8 cellular contexts compared by ENCODE assay signal in genomic region chr17:1267471-1267947, GRCh38. TPM values are rescaled to one million over a fixed set of nuclear protein-coding genes. Genes with fewer than 3 reads are reported as not detected.
DNase-seq lines count a peak whose midpoint lies in the region; ATAC-seq and TF ChIP-seq lines count a peak whose summit lies in the region.

No MANE protein-coding gene starts in this region.

- DNase-seq in activated T-cell treated with anti-CD3 and anti-CD28 coated beads, Interleukin-2, amount 50 U/mL, for 24 hours, result no peak
- DNase-seq in activated T-cell treated with anti-CD3 and anti-CD28 coated beads, Interleukin-2, amount 50 U/mL, for 1 hour, result no peak
- DNase-seq in astrocyte of the spinal cord (ENCODE audit: low read depth, low spot score), result no peak
- DNase-seq in testis, result no peak
- no peak for DNase-seq in activated CD4-positive, alpha-beta T cell treated with anti-CD3 and anti-CD28 coated beads for 48 hours
- DNase-seq in NCI-H187 treated with DMSO at 0.1 percent for 48 hours (lab: John Stamatoyannopoulos, UW), result no peak

- peak overlapping the region; percentile 81 for H3K4me3 Mint-ChIP-seq in activated T-cell treated with anti-CD3 and anti-CD28 coated beads, Interleukin-2, amount 50 U/mL, for 24 hours

- H3K36me3 Mint-ChIP-seq in activated T-cell treated with anti-CD3 and anti-CD28 coated beads, Interleukin-2, amount 50 U/mL, for 24 hours (ENCODE audit: low read depth), result no peaks in the 10 kb centered on the region

- peak overlapping the region; percentile 65 for H3K27ac ChIP-seq in layer of hippocampus (ENCODE audit: low read depth, low read length)
- peak overlapping the region; percentile 64 to 92 for H3K27ac ChIP-seq in testis

- H3K27me3 ChIP-seq in layer of hippocampus (ENCODE audit: control insufficient read depth, insufficient read depth, low read length), result peaks cover 11% of the 10 kb centered on the region
- H3K27me3 ChIP-seq in testis, result no peaks in the 10 kb centered on the region

- H3K27ac Mint-ChIP-seq in activated T-cell treated with anti-CD3 and anti-CD28 coated beads, Interleukin-2, amount 50 U/mL, for 24 hours, result peak overlapping the region; percentile 61

- H3K36me3 ChIP-seq in testis (ENCODE audit: low read depth, missing control alignments), result no peaks in the 10 kb centered on the region

- H3K27me3 Mint-ChIP-seq in activated T-cell treated with anti-CD3 and anti-CD28 coated beads, Interleukin-2, amount 50 U/mL, for 24 hours, result peaks cover 29% of the 10 kb centered on the region

- WGBS in testis, 2 donors, result 4 to 7% methylated on average over 18 of the region's 18 CpGs

- no peak for ATAC-seq in GM21786 (IDR thresholded peaks at IDR 0.05; ENCODE audit: unreplicated experiment)

- peaks cover 3% of the 10 kb centered on the region for H3K4me1 ChIP-seq in testis

- H3K9me3 ChIP-seq in testis, result no peaks in the 10 kb centered on the region

- in situ Hi-C loops in astrocyte of the spinal cord (cut with HindIII; ENCODE audit: low sequenced_read_pairs), result no loop called here

- no peak for TF ChIP-seq POLR2A in testis (IDR thresholded peaks at IDR 0.05)

- H3K4me3 ChIP-seq in astrocyte of the spinal cord (ENCODE audit: low read depth, low read length) (peak overlapping the region; percentile 68), testis (peak overlapping the region; percentile 67 to 82)

- intact Hi-C loops in testis (cut with DNase I; ENCODE audit: low total_unique reads), result loop anchor here (5.0 kb wide), 1 partner anchor 65 kb away; no protein-coding TSS in a partner anchor

- H3K4me1 Mint-ChIP-seq in activated T-cell treated with anti-CD3 and anti-CD28 coated beads, Interleukin-2, amount 50 U/mL, for 24 hours (ENCODE audit: low read depth), result peaks cover 14% of the 10 kb centered on the region

- TF ChIP-seq CTCF in astrocyte of the spinal cord (IDR thresholded peaks at IDR 0.05; ENCODE audit: low read depth, low read length), result no peak
- TF ChIP-seq CTCF in testis (IDR thresholded peaks at IDR 0.05), result no peak

- no peaks in the 10 kb centered on the region for H3K9me3 Mint-ChIP-seq in activated T-cell treated with anti-CD3 and anti-CD28 coated beads, Interleukin-2, amount 50 U/mL, for 24 hours

RNA-seq across cellular contexts. Expression of gene BHLHA9, which starts 2.7 kb away (rescaled TPM):
- under 1 TPM; 0.56 to 0.79 TPM for total RNA-seq in testis
- not detected for polyA plus RNA-seq in testis (ENCODE audit: insufficient read depth, low read depth, low replicate concordance)

RNA-seq across cellular contexts. Expression of gene TRARG1, which starts 12.0 kb away (rescaled TPM):
- total RNA-seq in testis, result 1 to 10 TPM in 1 of 2 donors, under 1 TPM in 1; 0.99 to 1.3 TPM
- polyA plus RNA-seq in testis (ENCODE audit: insufficient read depth, low read depth, low replicate concordance), result 1.3 TPM
